ENCODE assay signal across 14 cellular contexts in genomic region chr17:1972429-1973160, GRCh38. TPM values are rescaled to one million over a fixed set of nuclear protein-coding genes. Genes with fewer than 3 reads are reported as not detected.
DNase-seq lines count a peak whose midpoint lies in the region; ATAC-seq and TF ChIP-seq lines count a peak whose summit lies in the region.
"Had no signal": no experiment of that assay in that cellular context is flagged by ENCODE, and none has a peak within 500 bp of the region (broad histone marks: within the 10 kb centered on the region; RNA-seq: fewer than 3 reads in every experiment).

No MANE protein-coding gene starts in this region.

- H3K27me3 ChIP-seq in cardiac muscle cell (no peaks in the 10 kb centered on the region), right cardiac atrium (ENCODE audit: control insufficient read depth, insufficient read depth) (no peaks in the 10 kb centered on the region)
- H3K27me3 ChIP-seq: pancreas had no signal

- H3K9me3 ChIP-seq in cardiac muscle cell (ENCODE audit: low read depth) (no peaks in the 10 kb centered on the region), right cardiac atrium (ENCODE audit: control insufficient read depth, low read length) (no peaks in the 10 kb centered on the region)
- H3K9me3 ChIP-seq: pancreas, stomach had no signal

- no peak overlapping the region for H3K4me3 Mint-ChIP-seq in HFFc6
- H3K4me3 Mint-ChIP-seq: memory B cell had no signal

- peaks cover 43% of the 10 kb centered on the region for H3K27me3 Mint-ChIP-seq in HFFc6 (ENCODE audit: insufficient read depth)

- no peak for TF ChIP-seq CTCF in cardiac muscle cell (IDR thresholded peaks at IDR 0.05; ENCODE audit: low read depth, low read length)
- no peak for TF ChIP-seq CTCF in HFFc6 (IDR thresholded peaks at IDR 0.05)

- peak overlapping the region; percentile 74 for H3K27ac ChIP-seq in cardiac muscle cell
- no peak overlapping the region for H3K27ac ChIP-seq in right cardiac atrium (ENCODE audit: low read length)
- H3K27ac ChIP-seq: pancreas, stomach had no signal

- no peak for ATAC-seq in Right ventricle myocardium inferior
- ATAC-seq in right cardiac atrium, result peak in 1 of 2 donors; percentile 75

- no peak overlapping the region for H3K27ac Mint-ChIP-seq in HFFc6
- H3K27ac Mint-ChIP-seq: memory B cell had no signal

- 56% methylated on average over 24 of the region's 24 CpGs for WGBS in right cardiac atrium

- DNase-seq in cardiac muscle cell (ENCODE audit: low read depth in 1 of 2, low spot score in 1 of 2) (peak in 1 of 2 donors; percentile 35), Right ventricle myocardium inferior (ENCODE audit: missing footprints) (no peak), SHP77 (lab: John Stamatoyannopoulos, UW) (peak; percentile 29 to 45), right cardiac atrium (peak in 2 of 3 donors; percentile 30 to 66), inferior parietal cortex (ENCODE audit: extremely low spot score) (no peak), NCI-H1694 (lab: John Stamatoyannopoulos, UW) (no peak), HFFc6 (no peak)
- DNase-seq in stimulated activated CD4-positive, alpha-beta T cell treated with anti-CD3 and anti-CD28 coated beads, Interleukin-2, amount 100 ng/mL, for 48 hours, result peak; percentile 8 to 10
- DNase-seq: activated CD8-positive, alpha-beta memory T cell treated with anti-CD3 and anti-CD28 coated beads, Interleukin-2, amount 50 U/mL, for 48 hours; NCI-H2227 treated with DMSO at 0.1 percent for 48 hours; pancreas; stomach; T1000 had no signal

- no peaks in the 10 kb centered on the region for H3K4me1 Mint-ChIP-seq in HFFc6 (ENCODE audit: low read depth)

- peaks cover 56% of the 10 kb centered on the region for H3K4me1 ChIP-seq in cardiac muscle cell (ENCODE audit: low read depth)
- H3K4me1 ChIP-seq in right cardiac atrium (ENCODE audit: control insufficient read depth, insufficient read depth, low read length), result no peaks in the 10 kb centered on the region
- H3K4me1 ChIP-seq: pancreas had no signal

- peaks cover 16% of the 10 kb centered on the region for H3K9me3 Mint-ChIP-seq in HFFc6
- H3K9me3 Mint-ChIP-seq: memory B cell had no signal

- H3K4me3 ChIP-seq in cardiac muscle cell, result no peak overlapping the region
- no peak overlapping the region for H3K4me3 ChIP-seq in right cardiac atrium (ENCODE audit: low read length)
- H3K4me3 ChIP-seq: pancreas, stomach had no signal

- H3K36me3 ChIP-seq in cardiac muscle cell, result no peaks in the 10 kb centered on the region
- H3K36me3 ChIP-seq: pancreas, stomach had no signal

- peaks cover 9% of the 10 kb centered on the region; the same call in 1 of the 2 replicates for H3K36me3 Mint-ChIP-seq in HFFc6 (ENCODE audit: low read depth)

- intact Hi-C loops in Right ventricle myocardium inferior (cut with DNase I) (no loop called here), right cardiac atrium (cut with DNase I) (loop anchor here in 1 of 4 donors (10.0 kb wide), 1 partner anchor 52 kb away; the partner anchor contains the start of gene RTN4RL1)

RNA-seq across cellular contexts. Expression of gene RTN4RL1, which starts 52.5 kb away (rescaled TPM):
- total RNA-seq in cardiac muscle cell (34.3 and 45.4 TPM in 2 replicates), Right ventricle myocardium inferior (3.2 TPM), right cardiac atrium (1 to 10 TPM; 3.9 to 5.7 (median 4.2) TPM)
- polyA plus RNA-seq in cardiac muscle cell (32.2 and 46.2 TPM in 2 replicates), right cardiac atrium (5.4 TPM)
- under 1 TPM; 0.33 to 0.60 (median 0.39) TPM for total RNA-seq in HFFc6 (2021; fragmentation: NEBNext Ultra II Directional; extraction: Animal tissue kit (Norgen Biotek cat#: 25700))

RNA-seq across cellular contexts. Expression of gene DPH1, which starts 57.4 kb away (rescaled TPM):
- total RNA-seq in cardiac muscle cell, result 43.2 and 88.6 TPM in 2 replicates
- 59.5 and 94.5 TPM in 2 replicates for polyA plus RNA-seq in cardiac muscle cell
- total RNA-seq in Right ventricle myocardium inferior, result 24.1 TPM
- total RNA-seq in right cardiac atrium, result 10 to 100 TPM; 24.7 to 30.7 (median 27.5) TPM
- 20.5 TPM for polyA plus RNA-seq in right cardiac atrium
- total RNA-seq in HFFc6 (2021; fragmentation: NEBNext Ultra II Directional; extraction: Animal tissue kit (Norgen Biotek cat#: 25700)), result 10 to 100 TPM; 65.9 to 81.6 (median 71.8) TPM

Comparison
In these comparisons a context has a peak if more than half of its experiments do, and no peak if none do; other contexts are left out.
1. DNase-seq: peak in SHP77 (2 of 2), right cardiac atrium (2 of 3) and stimulated activated CD4-positive, alpha-beta T cell treated with anti-CD3 and anti-CD28 coated beads, Interleukin-2, amount 100 ng/mL, for 48 hours (2 of 2); none in Right ventricle myocardium inferior (single experiment), inferior parietal cortex (single experiment), NCI-H1694 (single experiment) and HFFc6 (single experiment).